1 cellular context compared by ENCODE assay signal in genomic region chr3:16917256-16917935, GRCh38.
TF ChIP-seq lines count a peak whose summit lies in the region.

No MANE protein-coding gene starts in this region.

TF ChIP-seq in HepG2, 621 proteins besides CTCF, POLR2A, EP300 and RAD21 (continued from another document):
- TF ChIP-seq TERF1 (CRISPR knock-in tag; IDR thresholded peaks at IDR 0.05) (no peak), REL (CRISPR knock-in tag; conservative IDR thresholded peaks at IDR 0.05) (no peak), FOXK1 (CRISPR knock-in tag; IDR thresholded peaks at IDR 0.05; ENCODE audit: borderline replicate concordance, low read depth) (no peak), ATF5 (CRISPR knock-in tag; IDR thresholded peaks at IDR 0.05; ENCODE audit: low read depth) (no peak), ZNF75D (CRISPR knock-in tag; IDR thresholded peaks at IDR 0.05; ENCODE audit: borderline replicate concordance) (no peak), ARID5B (CRISPR knock-in tag; IDR thresholded peaks at IDR 0.05) (no peak)
